ENCODE assay signal across 23 cellular contexts in the genomic region with DNA sequence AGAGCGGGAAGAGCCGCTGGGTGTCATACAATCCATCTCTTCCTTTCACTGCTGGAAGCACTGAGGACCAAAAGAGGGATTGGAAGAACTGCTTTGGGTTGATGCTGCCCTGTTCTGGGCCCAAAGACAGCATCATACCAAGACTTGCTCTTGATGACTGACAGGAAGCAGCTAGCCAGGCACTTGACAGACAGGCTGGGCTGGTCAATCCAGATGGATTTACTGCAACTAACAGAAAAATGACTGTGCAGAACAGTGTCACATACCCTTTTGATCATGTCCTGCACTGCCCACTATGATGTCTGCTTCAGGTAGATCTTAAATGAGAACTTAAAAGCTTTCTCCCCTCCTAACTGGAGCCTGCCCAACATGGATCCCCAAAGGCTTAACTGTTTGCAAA.
"Had no signal": no experiment of that assay in that cellular context is flagged by ENCODE, and none has a peak within 500 bp of the region (broad histone marks: within the 10 kb centered on the region; RNA-seq: fewer than 3 reads in every experiment).

No MANE protein-coding gene starts in this region.

- H3K36me3 ChIP-seq: adrenal gland had no signal

- H3K9me3 ChIP-seq: adrenal gland had no signal

- DNase-seq: activated B cell treated with CpG ODN at 0.5 μM for 24 hours; activated CD4-positive, alpha-beta memory T cell treated with anti-CD3 and anti-CD28 coated beads, Interleukin-2, amount 10 ng/mL, durations not matched to agents 7 days and 5 days; activated CD4-positive, alpha-beta T cell treated with anti-CD3 and anti-CD28 coated beads for 1 hour; activated CD4-positive, alpha-beta T cell treated with anti-CD3 and anti-CD28 coated beads, Interleukin-2, amount 10 ng/mL, durations not matched to agents 24 days and 14 days; activated gamma-delta T cell; activated naive CD4-positive, alpha-beta T cell treated with anti-CD3 and anti-CD28 coated beads, Interleukin-2, amount 10 ng/mL, durations not matched to agents 7 days and 5 days; activated naive CD8-positive, alpha-beta T cell treated with anti-CD3 and anti-CD28 coated beads, Interleukin-2, amount 10 ng/mL, durations not matched to agents 7 days and 5 days; activated T-cell treated with anti-CD3 and anti-CD28 coated beads for 4 hours; activated T-cell treated with anti-CD3 and anti-CD28 coated beads, Interleukin-2, amount 50 U/mL, for 48 hours; anterior cingulate cortex; caudate nucleus; NCI-H1105 treated with DMSO at 0.1 percent for 48 hours; NCI-H1436 treated with DMSO at 0.1 percent for 48 hours; NCI-H187; NCI-H2081; NCI-H510A treated with DMSO at 0.1 percent for 48 hours; SIG-M5; T-cell; T-helper 2 cell; T1000 had no signal

- H3K27ac ChIP-seq: adrenal gland had no signal

- FAIRE-seq: TTC549 had no signal

- H3K4me3 ChIP-seq: adrenal gland had no signal

- H3K4me1 ChIP-seq: adrenal gland had no signal

- ATAC-seq: activated T-helper 17 cell treated with anti-CD3 and anti-CD28 coated beads, Interleukin-2, amount 50 U/mL, for 72 hours; T-cell had no signal

- H3K27me3 ChIP-seq: adrenal gland had no signal
